In genomic region chrX:19122641-19123009, GRCh38 we compare ENCODE assay signal across 17 cellular contexts. TPM values are rescaled to one million over a fixed set of nuclear protein-coding genes. Genes with fewer than 3 reads are reported as not detected.
DNase-seq lines count a peak whose midpoint lies in the region; ATAC-seq, FAIRE-seq and TF ChIP-seq lines count a peak whose summit lies in the region.
"Had no signal": no experiment of that assay in that cellular context is flagged by ENCODE, and none has a peak within 500 bp of the region (broad histone marks: within the 10 kb centered on the region; RNA-seq: fewer than 3 reads in every experiment).

No MANE protein-coding gene starts in this region.

- CTCF ChIA-PET in H1 (lab: Charles Lee; ENCODE audit: partially characterized antibody) = interaction anchor here (2.1 to 2.9 kb wide), 2 partner anchors 105 to 211 kb away, joined by 7 to 9 read pairs; no protein-coding TSS in a partner anchor

- H2BK12ac ChIP-seq in H1 (ENCODE audit: low read depth, low read length) = no peak overlapping the region

- peak overlapping the region; percentile 66 for H3K4me3 ChIP-seq in left ventricle myocardium inferior
- peak overlapping the region; percentile 32 to 76 (median 52) for H3K4me3 ChIP-seq in H1 (ENCODE audit: extremely low read depth in 1 of 4, insufficient read depth in 2 of 4, low read depth in 3 of 4, low read length in 4 of 4)
- peak overlapping the region in 3 of 4 donors; percentile 29 to 47 (median 43) for H3K4me3 ChIP-seq in upper lobe of left lung

- no peak overlapping the region for H2BK5ac ChIP-seq in H1 (ENCODE audit: low read depth, low read length)

- no peak overlapping the region for H3K56ac ChIP-seq in H1 (replicated peaks; ENCODE audit: insufficient read length, low read depth, low read length)

- TF ChIP-seq CTCF in left ventricle myocardium inferior (IDR thresholded peaks at IDR 0.05; ENCODE audit: borderline replicate concordance) = no peak
- no peak for TF ChIP-seq CTCF in H1 (IDR thresholded peaks at IDR 0.05; ENCODE audit: control extremely low read depth in 1 of 3, insufficient read depth in 1 of 3, low read depth in 1 of 3, low read length in 3 of 3)
- no peak for TF ChIP-seq CTCF in natural killer cell (IDR thresholded peaks at IDR 0.05)
- no peak for TF ChIP-seq CTCF in upper lobe of left lung (IDR thresholded peaks at IDR 0.05)

- H3K27ac Mint-ChIP-seq in natural killer cell = no peak overlapping the region

- peaks cover 22 to 67% of the 10 kb centered on the region in 2 donors for H3K27me3 Mint-ChIP-seq in natural killer cell (ENCODE audit: low read depth in 2 of 2)

- DNase-seq in left ventricle myocardium inferior = no peak
- DNase-seq in left cardiac atrium = no peak
- DNase-seq in H1 (ENCODE audit: low read depth in 1 of 2, low spot score in 2 of 2) = peak in 1 of 2 experiments; percentile 45
- DNase-seq in natural killer cell = no peak
- no peak for DNase-seq in upper lobe of left lung
- no peak for DNase-seq in activated CD4-positive, alpha-beta T cell treated with anti-CD3 and anti-CD28 coated beads, Interleukin-2, amount 50 U/mL, for 1 hour
- no peak for DNase-seq in activated T-cell treated with anti-CD3 and anti-CD28 coated beads, Interleukin-2, amount 50 U/mL, for 1 hour
- DNase-seq: activated CD4-positive, alpha-beta T cell treated with anti-CD3 and anti-CD28 coated beads, Interleukin-2, amount 50 U/mL, for 4 hours; activated effector memory CD4-positive, alpha-beta T cell treated with Interleukin-2 at 50 U/mL for 16 hours; effector memory CD4-positive, alpha-beta T cell had no signal

- H3K36me3 Mint-ChIP-seq in natural killer cell = no peaks in the 10 kb centered on the region

- no peaks in the 10 kb centered on the region for H3K9me3 Mint-ChIP-seq in natural killer cell

- H2BK15ac ChIP-seq in H1 (ENCODE audit: low read length) = no peak overlapping the region

- no peaks in the 10 kb centered on the region for H3K79me1 ChIP-seq in H1 (ENCODE audit: low read depth, low read length)

- no peak overlapping the region for H3K18ac ChIP-seq in H1 (ENCODE audit: extremely low read depth, low read length)

- intact Hi-C loops in left ventricle myocardium inferior (cut with micrococcal nuclease) (no loop called here), left cardiac atrium (cut with DNase I) (no loop called here), natural killer cell (cut with micrococcal nuclease) (no loop called here)

- TF ChIP-seq POLR2A in H1 (IDR thresholded peaks at IDR 0.05; ENCODE audit: control extremely low read depth in 1 of 2, low read depth in 2 of 2, low read length in 2 of 2) (no peak), upper lobe of left lung (IDR thresholded peaks at IDR 0.05) (no peak)

- no peak overlapping the region for H4K91ac ChIP-seq in H1 (replicated peaks; ENCODE audit: insufficient read length, low read length)

- no peak for FAIRE-seq in H1 (lab: Jason Lieb, UNC)
- FAIRE-seq: frontal cortex had no signal

- H3K23me2 ChIP-seq in H1 (ENCODE audit: low read depth, low read length) = peaks cover 6% of the 10 kb centered on the region

- H3K4me1 ChIP-seq in left ventricle myocardium inferior (no peaks in the 10 kb centered on the region), H1 (replicated peaks in 1 of 4; ENCODE audit: control insufficient read depth in 3 of 4, insufficient read depth in 4 of 4, low read length in 3 of 4) (peaks cover 0 to 8% (median 3%) of the 10 kb centered on the region in 4 experiments; a peak in 5 of 7 replicates), upper lobe of left lung (peaks cover 0 to 14% (median 1%) of the 10 kb centered on the region in 4 donors)
- H3K4me1 ChIP-seq: testis had no signal

- no peak overlapping the region for H2BK20ac ChIP-seq in H1 (ENCODE audit: low read length)

- TF ChIP-seq RAD21 in H1 (IDR thresholded peaks at IDR 0.05 in 1 of 2, conservative IDR thresholded peaks at IDR 0.05 in 1 of 2; ENCODE audit: low read depth in 2 of 2, low read length in 2 of 2) = no peak

- no peak overlapping the region for H3K4ac ChIP-seq in H1 (replicated peaks; ENCODE audit: insufficient read length, low read depth, low read length)

- ATAC-seq in left cardiac atrium (no peak), natural killer cell (no peak), upper lobe of left lung (ENCODE audit: low FRiP score in 2 of 2) (no peak), HG02885 (IDR thresholded peaks at IDR 0.05; ENCODE audit: poor library complexity, unreplicated experiment) (no peak)

- no peak overlapping the region for H4K8ac ChIP-seq in H1 (ENCODE audit: extremely low read depth, insufficient read depth, low read length)

- H3K4me2 ChIP-seq in H1 (ENCODE audit: insufficient read depth in 1 of 2, low read depth in 2 of 2, low read length in 2 of 2) = peak overlapping the region; percentile 68 to 89
- H3K4me2 ChIP-seq: KMS-11 had no signal

- H3K27ac ChIP-seq in left ventricle myocardium inferior (replicated peaks) (no peak overlapping the region), H1 (ENCODE audit: low read depth, low read length) (no peak overlapping the region), upper lobe of left lung (no peak overlapping the region)
- H3K27ac ChIP-seq: GM23248, KMS-11, neutrophil, testis had no signal

- no peaks in the 10 kb centered on the region for H4K20me1 ChIP-seq in H1 (replicated peaks in 1 of 2; ENCODE audit: control insufficient read depth in 1 of 2, insufficient read depth in 2 of 2, low read length in 2 of 2)

- H4K5ac ChIP-seq in H1 (ENCODE audit: insufficient read length, low read depth, low read length) = no peak overlapping the region

- no peaks in the 10 kb centered on the region; a peak in 1 of 4 replicates for H3K79me2 ChIP-seq in H1 (ENCODE audit: control insufficient read depth in 1 of 2, insufficient read depth in 2 of 2, low read length in 2 of 2)

- H3K4me1 Mint-ChIP-seq in natural killer cell = no peaks in the 10 kb centered on the region

- no peak overlapping the region for H3K14ac ChIP-seq in H1 (ENCODE audit: insufficient read length)

- H3K9ac ChIP-seq in H1 (replicated peaks in 1 of 4; ENCODE audit: extremely low read depth in 1 of 4, low read depth in 3 of 4, low read length in 3 of 4) = peak overlapping the region in 1 of 4 experiments; percentile 22; a peak in 1 of 7 replicates
- H3K9ac ChIP-seq: GM23248, KMS-11 had no signal

- no peak overlapping the region for H3K23ac ChIP-seq in H1 (ENCODE audit: insufficient read length)

- TF ChIP-seq EP300 in H1 (IDR thresholded peaks at IDR 0.05; ENCODE audit: borderline replicate concordance in 1 of 2, low read depth in 2 of 2, low read length in 2 of 2) (no peak), upper lobe of left lung (IDR thresholded peaks at IDR 0.05) (no peak)

- H2AK5ac ChIP-seq in H1 (ENCODE audit: low read depth, low read length) = no peak overlapping the region

- H2BK120ac ChIP-seq in H1 (replicated peaks; ENCODE audit: low read depth, low read length) = no peak overlapping the region

- peaks cover 24% of the 10 kb centered on the region for H3K27me3 ChIP-seq in left ventricle myocardium inferior (ENCODE audit: low read depth)
- H3K27me3 ChIP-seq in H1 (replicated peaks in 1 of 4; ENCODE audit: control insufficient read depth in 3 of 4, extremely low read depth in 1 of 4, insufficient read depth in 3 of 4, low read length in 3 of 4) = peaks cover 0 to 9% (median 6%) of the 10 kb centered on the region in 4 experiments; a peak in 3 of 7 replicates
- peaks cover 0 to 23% (median 0%) of the 10 kb centered on the region in 4 donors for H3K27me3 ChIP-seq in upper lobe of left lung
- H3K27me3 ChIP-seq: testis had no signal

- H3K36me3 ChIP-seq in left ventricle myocardium inferior (no peaks in the 10 kb centered on the region), H1 (ENCODE audit: control insufficient read depth in 2 of 4, insufficient read depth in 4 of 4, low read length in 3 of 4) (no peaks in the 10 kb centered on the region), upper lobe of left lung (no peaks in the 10 kb centered on the region)
- H3K36me3 ChIP-seq: neutrophil had no signal

- POLR2A ChIA-PET in H1 (lab: Charles Lee; ENCODE audit: partially characterized antibody) = interaction anchor here (1.5 kb wide), 1 partner anchor 15 kb away, joined by 3 read pairs; no protein-coding TSS in a partner anchor

- H3K9me3 ChIP-seq in left ventricle myocardium inferior (replicated peaks) (no peaks in the 10 kb centered on the region), H1 (ENCODE audit: insufficient read depth in 2 of 2, low read depth in 1 of 2, low read length in 1 of 2) (no peaks in the 10 kb centered on the region), upper lobe of left lung (no peaks in the 10 kb centered on the region)
- H3K9me3 ChIP-seq: neutrophil, testis had no signal

- peak overlapping the region; percentile 35 for H3K4me3 Mint-ChIP-seq in natural killer cell

- no peak overlapping the region for H2AFZ ChIP-seq in H1 (ENCODE audit: low read length)
- H2AFZ ChIP-seq: GM23248 had no signal

- WGBS in H1 (ENCODE audit: extremely low coverage in 1 of 2, insufficient coverage in 1 of 2, insufficient read length in 1 of 2, insufficient replicate concordance in 2 of 2, low coverage in 1 of 2, low lambda C conversion rate in 2 of 2, missing lambda C conversion rate in 1 of 2), 2 experiments = 4% methylated on average over 8 of the region's 35 CpGs; no CpG with 5 or more reads in 1 of the 2 experiments
- WGBS in upper lobe of left lung, 2 donors = 21% methylated on average over 12 of the region's 35 CpGs; no CpG with 5 or more reads in 1 of the 2 donors

TF ChIP-seq in H1, 55 proteins besides CTCF, POLR2A, EP300 and RAD21 (continues in another document):
- TF ChIP-seq NRF1 (IDR thresholded peaks at IDR 0.05; ENCODE audit: low read depth, low read length) = no peak
- no peak for TF ChIP-seq EZH2 (IDR thresholded peaks at IDR 0.05; ENCODE audit: low read depth, low read length, severe bottlenecking)
- TF ChIP-seq NANOG (IDR thresholded peaks at IDR 0.05; ENCODE audit: insufficient read depth, low read depth, low read length, poor library complexity, severe bottlenecking) = no peak
- no peak for TF ChIP-seq CBX5 (IDR thresholded peaks at IDR 0.05; ENCODE audit: low read depth, low read length)
- no peak for TF ChIP-seq CHD2 (IDR thresholded peaks at IDR 0.05; ENCODE audit: low read length)
- no peak for TF ChIP-seq SAP30 (IDR thresholded peaks at IDR 0.05; ENCODE audit: insufficient read depth, insufficient replicate concordance, low read length)
- TF ChIP-seq JUND (IDR thresholded peaks at IDR 0.05; ENCODE audit: low read length) = no peak

RNA-seq across cellular contexts. Expression of gene ADGRG2, which starts 0.4 kb away (rescaled TPM):
- total RNA-seq in left ventricle myocardium inferior = 0.16 TPM
- 1 to 10 TPM; 1.2 to 2.2 TPM for total RNA-seq in left cardiac atrium
- total RNA-seq in H1 (2021; fragmentation: NEBNext Ultra II Directional; extraction: Animal tissue kit (Norgen Biotek cat#: 25700)) = 8.9 and 9.7 TPM in 2 replicates
- 10.7 and 13.3 TPM in 2 replicates for polyA plus RNA-seq in H1 (2011; rRNA removed)
- 11.1 TPM for polyA plus RNA-seq in H1 (2011; cell fraction: cytosol; rRNA removed)
- 13.9 TPM for polyA plus RNA-seq in H1 (2011; cell fraction: nucleus; rRNA removed)
- polyA plus RNA-seq in H1 (2012, experiment 1 of 2) = 7.4 to 11.5 TPM (median 9.6 TPM) in 4 replicates
- polyA plus RNA-seq in H1 (2012, experiment 2 of 2) = 1.3 TPM
- 9.3 TPM for polyA plus RNA-seq in H1 (2013, experiment 1 of 2)
- polyA plus RNA-seq in H1 (2013, experiment 2 of 2) = 9.3 TPM
- 13.9 and 19.5 TPM in 2 replicates for polyA minus RNA-seq in H1 (2011; rRNA and poly(A)+ RNA removed)
- 6.7 TPM for polyA minus RNA-seq in H1 (2011; cell fraction: cytosol; rRNA and poly(A)+ RNA removed)
- 10.1 TPM for polyA minus RNA-seq in H1 (2011; cell fraction: nucleus; rRNA and poly(A)+ RNA removed)
- total RNA-seq in natural killer cell = not detected
- total RNA-seq in upper lobe of left lung = 1 to 10 TPM in 2 of 6 donors, under 1 TPM in 3, not detected in 1; 0.69 to 2.9 (median 0.91) TPM
- total RNA-seq: GM23248, RPMI7951 had no signal
